ENCODE assay signal across 9 cellular contexts in genomic region chr2:19347619-19348562, GRCh38. TPM values are rescaled to one million over a fixed set of nuclear protein-coding genes. Genes with fewer than 3 reads are reported as not detected.
DNase-seq lines count a peak whose midpoint lies in the region; ATAC-seq, FAIRE-seq and TF ChIP-seq lines count a peak whose summit lies in the region.
"Had no signal": no experiment of that assay in that cellular context is flagged by ENCODE, and none has a peak within 500 bp of the region (broad histone marks: within the 10 kb centered on the region; RNA-seq: fewer than 3 reads in every experiment).

No MANE protein-coding gene starts in this region.

- peak; percentile 97 for ATAC-seq in HG03439 (IDR thresholded peaks at IDR 0.05; ENCODE audit: unreplicated experiment)

- peaks cover 33% of the 10 kb centered on the region for H3K27me3 ChIP-seq in BE2C

- H3K9me3 ChIP-seq in BE2C, result no peaks in the 10 kb centered on the region

- FAIRE-seq in GM19239 (lab: Jason Lieb, UNC), result peak; percentile 93
- FAIRE-seq: colon had no signal

- TF ChIP-seq CTCF in BE2C (IDR thresholded peaks at IDR 0.05; ENCODE audit: low read depth, low read length), result no peak

- H3K4me3 ChIP-seq in BE2C (ENCODE audit: low read depth, low read length), result peak overlapping the region; percentile 92

- peak; percentile 90 for DNase-seq in BE2C
- DNase-seq in GM19239 (ENCODE audit: insufficient read length, low spot score), result peak; percentile 95
- DNase-seq in NCI-H460 (ENCODE audit: extremely low read depth, low read depth), result peak; percentile 97
- peak; percentile 85 to 86 for DNase-seq in activated CD4-positive, alpha-beta T cell treated with anti-CD3 and anti-CD28 coated beads for 24 hours (ENCODE audit: low read depth in 2 of 2)
- DNase-seq in cerebellum (ENCODE audit: low spot score), result peak; percentile 94
- peak; percentile 90 for DNase-seq in kidney glomerular epithelial cell (lab: John Stamatoyannopoulos, UW)
- DNase-seq in stimulated activated CD4-positive, alpha-beta T cell treated with anti-CD3 and anti-CD28 coated beads, Interleukin-15, amount 100 ng/mL, for 24 hours, result peak; percentile 93

- no peaks in the 10 kb centered on the region for H3K36me3 ChIP-seq in BE2C

- no peaks in the 10 kb centered on the region for H3K4me1 ChIP-seq in BE2C

RNA-seq across cellular contexts. Expression of gene OSR1, which starts 10.5 kb away (rescaled TPM):
- polyA plus RNA-seq in BE2C (2012; ENCODE audit: insufficient read depth, insufficient read length, low read depth), result not detected
- 5.1 and 5.2 TPM in 2 replicates for total RNA-seq in NCI-H460 (2014; rRNA removed; shearing (Covaris generic))
- 1.7 and 3.4 TPM in 2 replicates for polyA plus RNA-seq in NCI-H460 (2014; cell fraction: nucleus; rRNA removed)
- total RNA-seq in cerebellum, result 8.7 TPM

Comparison
In these comparisons a context has a peak if more than half of its experiments do, and no peak if none do; other contexts are left out.
1. Peak in every context shown above with its lines: DNase-seq, ATAC-seq and H3K4me3 ChIP-seq.